In the genomic region with DNA sequence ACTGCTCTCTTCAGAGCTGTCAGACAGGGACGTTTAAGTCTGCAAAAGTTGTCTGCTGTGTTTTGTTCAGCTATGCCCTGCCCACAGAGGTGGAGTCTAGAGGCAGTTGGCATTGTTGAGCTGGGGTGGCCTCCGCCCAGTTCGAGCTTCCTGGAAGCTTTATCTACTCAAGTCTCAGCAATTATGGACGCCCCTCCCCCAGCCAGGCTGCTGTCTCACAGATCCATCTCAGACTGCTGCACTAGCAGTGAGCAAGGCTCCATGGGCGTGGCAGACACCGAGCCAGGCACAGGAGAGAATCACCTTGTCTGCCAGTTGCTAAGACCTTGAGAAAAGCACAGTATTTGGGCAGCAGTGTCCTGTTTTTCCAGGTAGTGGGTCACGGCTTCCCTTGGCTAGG, we compare ENCODE assay signal across 18 cellular contexts.
DNase-seq lines count a peak whose midpoint lies in the region; ATAC-seq and TF ChIP-seq lines count a peak whose summit lies in the region.
"Had no signal": no experiment of that assay in that cellular context is flagged by ENCODE, and none has a peak within 500 bp of the region (broad histone marks: within the 10 kb centered on the region; RNA-seq: fewer than 3 reads in every experiment).

No MANE protein-coding gene starts in this region.

- no peaks in the 10 kb centered on the region for H3K9me3 ChIP-seq in A673 (ENCODE audit: low read depth, low read length, poor library complexity, severe bottlenecking)
- no peaks in the 10 kb centered on the region for H3K9me3 ChIP-seq in H9 (ENCODE audit: control insufficient read depth, low read depth, low read length)
- H3K9me3 ChIP-seq in SJCRH30 (replicated peaks), result no peaks in the 10 kb centered on the region
- no peaks in the 10 kb centered on the region for H3K9me3 ChIP-seq in Karpas-422 (ENCODE audit: low read length)

- H3K27me3 Mint-ChIP-seq in H9 (ENCODE audit: low read depth), result peaks cover 11% of the 10 kb centered on the region; the same call in 1 of the 2 replicates
- no peaks in the 10 kb centered on the region for H3K27me3 Mint-ChIP-seq in glutamatergic neuron (ENCODE audit: unreplicated experiment)

- H4K20me1 ChIP-seq in H9 (ENCODE audit: control insufficient read depth, insufficient read depth, insufficient read length), result no peaks in the 10 kb centered on the region
- H4K20me1 ChIP-seq in Karpas-422 (ENCODE audit: insufficient read depth, low read depth, low read length), result no peaks in the 10 kb centered on the region

- no peaks in the 10 kb centered on the region for H3K27me3 ChIP-seq in A673 (replicated peaks; ENCODE audit: insufficient read depth, low read depth, low read length, poor library complexity)
- H3K27me3 ChIP-seq in H9 (ENCODE audit: insufficient read depth, low read length), result no peaks in the 10 kb centered on the region
- H3K27me3 ChIP-seq in SJCRH30, result no peaks in the 10 kb centered on the region
- 0 out of 2 replicates have a peak, but pooled peaks cover 2% of the 10 kb centered on the region for H3K27me3 ChIP-seq in Karpas-422 (ENCODE audit: low read length)

- H3K27ac ChIP-seq in A673 (ENCODE audit: low read depth, low read length, poor library complexity, severe bottlenecking), result no peak overlapping the region
- H3K27ac ChIP-seq in H9 (ENCODE audit: insufficient read length, low read depth, low read length), result no peak overlapping the region
- no peak overlapping the region for H3K27ac ChIP-seq in SJCRH30
- H3K27ac ChIP-seq in Karpas-422 (ENCODE audit: low read length), result no peak overlapping the region

- H4K5ac ChIP-seq in H9 (ENCODE audit: insufficient read length, low read depth, low read length), result no peak overlapping the region

- H3K9me3 Mint-ChIP-seq in H9 (peaks cover 6% of the 10 kb centered on the region in 2 experiments; a peak in 4 of 5 replicates), glutamatergic neuron (ENCODE audit: unreplicated experiment) (no peaks in the 10 kb centered on the region)

- H2BK120ac ChIP-seq in H9 (ENCODE audit: low read depth, low read length, poor library complexity, severe bottlenecking), result no peak overlapping the region

- H3K4me3 Mint-ChIP-seq in H9, result no peak overlapping the region
- no peak overlapping the region for H3K4me3 Mint-ChIP-seq in glutamatergic neuron (ENCODE audit: unreplicated experiment)
- H3K4me3 Mint-ChIP-seq: HFFc6; natural killer cell treated with Interleukin-12 subunit alpha and Interleukin-12 subunit beta and Interleukin-15 and Interleukin-18, amount 100 ng/mL, for 72 hours had no signal

- ATAC-seq in HG03280 (IDR thresholded peaks at IDR 0.05; ENCODE audit: unreplicated experiment), result no peak
- ATAC-seq: natural killer cell treated with Interleukin-12 subunit alpha and Interleukin-12 subunit beta and Interleukin-15 and Interleukin-18, amount 100 ng/mL, for 72 hours had no signal

- H3K79me2 ChIP-seq in H9 (ENCODE audit: insufficient read depth, low read length), result no peaks in the 10 kb centered on the region
- H3K79me2 ChIP-seq in Karpas-422 (ENCODE audit: low read length), result no peaks in the 10 kb centered on the region

- TF ChIP-seq CTCF in A673 (conservative IDR thresholded peaks at IDR 0.05; ENCODE audit: low read depth, low read length) (no peak), H9 (conservative IDR thresholded peaks at IDR 0.05) (no peak), glutamatergic neuron (IDR thresholded peaks at IDR 0.05; ENCODE audit: partially characterized antibody, unreplicated experiment) (no peak), foreskin fibroblast (IDR thresholded peaks at IDR 0.05; ENCODE audit: low read depth, low read length) (no peak)

- H3K79me1 ChIP-seq in H9 (ENCODE audit: insufficient read depth, low read depth, low read length, poor library complexity, severe bottlenecking), result no peaks in the 10 kb centered on the region

- H3K4me3 ChIP-seq in A673 (ENCODE audit: low read depth, low read length, poor library complexity, severe bottlenecking) (no peak overlapping the region), SJCRH30 (no peak overlapping the region), Karpas-422 (ENCODE audit: low read length) (no peak overlapping the region), foreskin fibroblast (ENCODE audit: low read depth in 1 of 2, low read length in 2 of 2) (no peak overlapping the region)
- H3K4me3 ChIP-seq: smooth muscle cell had no signal

- H3K23me2 ChIP-seq in H9 (ENCODE audit: insufficient read length, low read depth, low read length, poor library complexity, severe bottlenecking), result no peaks in the 10 kb centered on the region

- H2BK5ac ChIP-seq in H9 (ENCODE audit: insufficient read length, low read length), result no peak overlapping the region

- H3K36me3 Mint-ChIP-seq in H9 (ENCODE audit: insufficient read depth in 1 of 3, low read depth in 3 of 3) (no peaks in the 10 kb centered on the region), glutamatergic neuron (ENCODE audit: unreplicated experiment) (no peaks in the 10 kb centered on the region)
- H3K36me3 Mint-ChIP-seq: natural killer cell treated with Interleukin-12 subunit alpha and Interleukin-12 subunit beta and Interleukin-15 and Interleukin-18, amount 100 ng/mL, for 72 hours had no signal

- no TSS peak for BruUV-seq in A673 (replicated peaks; lab: Mats Ljungman, UMichigan)

- H3K27ac Mint-ChIP-seq in H9 (no peak overlapping the region), glutamatergic neuron (ENCODE audit: unreplicated experiment) (no peak overlapping the region)
- H3K27ac Mint-ChIP-seq: HFFc6; natural killer cell treated with Interleukin-12 subunit alpha and Interleukin-12 subunit beta and Interleukin-15 and Interleukin-18, amount 100 ng/mL, for 72 hours; progenitor cell of endocrine pancreas had no signal

- H3K9ac ChIP-seq in H9 (ENCODE audit: extremely low read depth, insufficient read length, low read length), result no peak overlapping the region
- no peak overlapping the region for H3K9ac ChIP-seq in Karpas-422 (ENCODE audit: low read length)

- no peaks in the 10 kb centered on the region for H3K9me2 ChIP-seq in Karpas-422 (replicated peaks; ENCODE audit: insufficient read depth, low read length)

- H2AFZ ChIP-seq in H9 (ENCODE audit: low read length) (no peak overlapping the region), Karpas-422 (ENCODE audit: low read length) (no peak overlapping the region)

- H3K23ac ChIP-seq in H9 (ENCODE audit: insufficient read length, low read depth, low read length), result no peak overlapping the region

- H4K8ac ChIP-seq in H9 (replicated peaks; ENCODE audit: insufficient read length, low read depth, low read length), result no peak overlapping the region

- intact Hi-C loops in A673 (cut with micrococcal nuclease; ENCODE audit: unreplicated experiment), result no loop called here

- POLR2A ChIA-PET in A673 (lab: Charles Lee; ENCODE audit: low non-redundant PET), result no interaction called here

- H3T11ph ChIP-seq in H9 (ENCODE audit: low read length), result no peak overlapping the region

- no peak overlapping the region for H3K56ac ChIP-seq in H9 (ENCODE audit: insufficient read length, low read depth, low read length)

- H3K4me2 ChIP-seq in H9 (ENCODE audit: insufficient read depth, insufficient read length, low read length) (no peak overlapping the region), Karpas-422 (ENCODE audit: low read depth, low read length, poor library complexity, severe bottlenecking) (no peak overlapping the region)
- H3K4me2 ChIP-seq: smooth muscle cell had no signal

- H2BK12ac ChIP-seq in H9 (ENCODE audit: insufficient read length, low read depth, low read length), result no peak overlapping the region

- CTCF ChIA-PET in A673 (lab: Charles Lee), result no interaction called here

- no peak overlapping the region for H3K18ac ChIP-seq in H9 (ENCODE audit: insufficient read length, low read depth, low read length)

- H3K4ac ChIP-seq in H9 (ENCODE audit: low read depth, low read length), result no peak overlapping the region

- H3K4me1 ChIP-seq in A673 (ENCODE audit: insufficient read depth, low read length, poor library complexity, severe bottlenecking) (no peaks in the 10 kb centered on the region), H9 (ENCODE audit: insufficient read depth, low read length) (no peaks in the 10 kb centered on the region; the same call in 1 of the 2 replicates), SJCRH30 (no peaks in the 10 kb centered on the region), Karpas-422 (ENCODE audit: low read length) (peaks cover 7% of the 10 kb centered on the region)

- peaks cover 0 to 2% of the 10 kb centered on the region in 2 experiments; a peak in 1 of 4 replicates for H3K4me1 Mint-ChIP-seq in H9
- no peaks in the 10 kb centered on the region for H3K4me1 Mint-ChIP-seq in glutamatergic neuron (ENCODE audit: low read depth, unreplicated experiment)

- H2BK15ac ChIP-seq in H9 (ENCODE audit: low read depth, low read length), result no peak overlapping the region

- H3K14ac ChIP-seq in H9 (ENCODE audit: insufficient read depth, low read length), result no peak overlapping the region

- DNase-seq in A673 (ENCODE audit: low spot score) (peak; percentile 18), H9 (peak; percentile 35), SJCRH30 (peak; percentile 11 to 12), glutamatergic neuron (peak; percentile 22), hippocampal formation (lab: John Stamatoyannopoulos, UW) (no peak), Karpas-422 (no peak), foreskin fibroblast (no peak)
- DNase-seq: activated CD4-positive, alpha-beta T cell treated with anti-CD3 and anti-CD28 coated beads, Interleukin-2, amount 50 U/mL, for 48 hours; activated naive CD4-positive, alpha-beta T cell treated with Interleukin-2 at 50 U/mL for 16 hours; activated T-cell treated with anti-CD3 and anti-CD28 coated beads, Interleukin-2, amount 50 U/mL, for 1 hour; central memory CD4-positive, alpha-beta T cell; HFFc6; NCI-H1930; stimulated activated CD4-positive, alpha-beta T cell treated with anti-CD3 and anti-CD28 coated beads, Interleukin-4, amount 100 ng/mL, for 24 hours had no signal

- H4K91ac ChIP-seq in H9 (ENCODE audit: insufficient read length, low read depth, low read length), result no peak overlapping the region

- no CpG with 5 or more reads among the region's 7 CpGs for WGBS in H9 (ENCODE audit: extremely low coverage, insufficient read length, low lambda C conversion rate)

- H2AK5ac ChIP-seq in H9 (ENCODE audit: insufficient read length, low read length), result no peak overlapping the region

- no peaks in the 10 kb centered on the region for H3K36me3 ChIP-seq in A673 (ENCODE audit: insufficient read depth, low read length, poor library complexity, severe bottlenecking)
- no peaks in the 10 kb centered on the region for H3K36me3 ChIP-seq in SJCRH30
- H3K36me3 ChIP-seq in Karpas-422 (ENCODE audit: insufficient read depth, low read length), result no peaks in the 10 kb centered on the region

- no peak overlapping the region for H2BK20ac ChIP-seq in H9 (ENCODE audit: low read depth, low read length, poor library complexity, severe bottlenecking)

Comparison
In these comparisons a context has a peak if more than half of its experiments do, and no peak if none do; other contexts are left out.
1. DNase-seq: peak in A673 (single experiment), H9 (single experiment), SJCRH30 (2 of 2) and glutamatergic neuron (single experiment); none in hippocampal formation (0 of 2), Karpas-422 (single experiment) and foreskin fibroblast (0 of 2).